ENCODE assay signal across 29 cellular contexts in genomic region chr10:22795546-22795945, GRCh38.
DNase-seq lines count a peak whose midpoint lies in the region; ATAC-seq, FAIRE-seq and TF ChIP-seq lines count a peak whose summit lies in the region.
"Had no signal": no experiment of that assay in that cellular context is flagged by ENCODE, and none has a peak within 500 bp of the region (broad histone marks: within the 10 kb centered on the region; RNA-seq: fewer than 3 reads in every experiment).

No MANE protein-coding gene starts in this region.

- peak; percentile 11 for FAIRE-seq in kidney (lab: Jason Lieb, UNC)
- FAIRE-seq: A204.1, GM12878, GM18507, GM19239 had no signal

- DNase-seq in HCEC 1CT (peak; percentile 61), LNCaP clone FGC (ENCODE audit: low read depth) (peak; percentile 7), fibroblast of villous mesenchyme (ENCODE audit: low read depth) (peak; percentile 40), kidney (no peak), nephron progenitor cell (no peak)
- DNase-seq: 8988T; ACHN; BE2C; C1 segment of cervical spinal cord; CD4-positive, alpha-beta memory T cell; CD4-positive, CD25-positive, alpha-beta regulatory T cell; CD8-positive, alpha-beta memory T cell; COR-L47; DMS 273 treated with DMSO at 0.1 percent for 48 hours; DMS153; DMS53; DMS79; DND-41; EL; GDM1 had no signal

- H3K27me3 Mint-ChIP-seq in nephron progenitor cell (ENCODE audit: low read depth, poor library complexity) = peaks cover 12% of the 10 kb centered on the region

- H3K4me3 Mint-ChIP-seq in nephron progenitor cell = no peak overlapping the region
- H3K4me3 Mint-ChIP-seq: CD14-positive monocyte; CD4-positive, alpha-beta memory T cell; CD4-positive, CD25-positive, alpha-beta regulatory T cell; CD8-positive, alpha-beta memory T cell had no signal

- no peak overlapping the region for H3K9ac ChIP-seq in kidney (ENCODE audit: low read length in 2 of 2)
- H3K9ac ChIP-seq: BLaER1 had no signal

- no peaks in the 10 kb centered on the region for H3K9me3 ChIP-seq in kidney (ENCODE audit: control insufficient read depth in 1 of 2, low read length in 2 of 2)
- H3K9me3 ChIP-seq: BE2C had no signal

- intact Hi-C loops in kidney (cut with DNase I) = no loop called here

- H3K4me3 ChIP-seq in LNCaP clone FGC (ENCODE audit: low read depth, low read length) (no peak overlapping the region), fibroblast of villous mesenchyme (ENCODE audit: low read depth, low read length) (no peak overlapping the region), kidney (ENCODE audit: low read length in 2 of 2) (no peak overlapping the region)
- H3K4me3 ChIP-seq: BLaER1, GM12878 had no signal

- TF ChIP-seq CTCF in LNCaP clone FGC (IDR thresholded peaks at IDR 0.05; ENCODE audit: control insufficient read depth, extremely low read depth, insufficient read depth) (no peak), fibroblast of villous mesenchyme (IDR thresholded peaks at IDR 0.05; ENCODE audit: insufficient read depth, low read depth, low read length) (no peak), kidney (IDR thresholded peaks at IDR 0.05; ENCODE audit: borderline replicate concordance, extremely low read depth, insufficient read depth) (no peak), nephron progenitor cell (IDR thresholded peaks at IDR 0.05) (no peak)

- no peak overlapping the region for H3K27ac Mint-ChIP-seq in nephron progenitor cell
- H3K27ac Mint-ChIP-seq: CD14-positive monocyte; CD4-positive, alpha-beta memory T cell; CD8-positive, alpha-beta memory T cell had no signal

- no peaks in the 10 kb centered on the region for H3K4me1 ChIP-seq in kidney (ENCODE audit: control insufficient read depth in 1 of 2, insufficient read depth in 1 of 2, low read depth in 1 of 2, low read length in 2 of 2)
- H3K4me1 ChIP-seq: BE2C, BLaER1 had no signal

- ATAC-seq in HG03095 (IDR thresholded peaks at IDR 0.05; ENCODE audit: unreplicated experiment) = no peak
- ATAC-seq in GM18907 (IDR thresholded peaks at IDR 0.05; ENCODE audit: unreplicated experiment) = no peak
- no peak for ATAC-seq in esophagus mucosa
- ATAC-seq: GM12878 had no signal

- H3K27ac ChIP-seq in kidney (ENCODE audit: low read depth in 2 of 2, low read length in 2 of 2) = no peak overlapping the region
- H3K27ac ChIP-seq: BLaER1 had no signal

- H3K9me3 Mint-ChIP-seq in nephron progenitor cell = peaks cover 10% of the 10 kb centered on the region
- H3K9me3 Mint-ChIP-seq: CD8-positive, alpha-beta memory T cell had no signal

- H3K36me3 ChIP-seq in kidney (ENCODE audit: control insufficient read depth in 1 of 2, insufficient read depth in 2 of 2, low read length in 2 of 2) = no peaks in the 10 kb centered on the region
- H3K36me3 ChIP-seq: BE2C, BLaER1 had no signal

- H3K36me3 Mint-ChIP-seq in nephron progenitor cell (ENCODE audit: low read depth) = peaks cover 4% of the 10 kb centered on the region
- H3K36me3 Mint-ChIP-seq: CD14-positive monocyte; CD4-positive, alpha-beta memory T cell; CD4-positive, CD25-positive, alpha-beta regulatory T cell had no signal

- H3K4me1 Mint-ChIP-seq in nephron progenitor cell = no peaks in the 10 kb centered on the region
- H3K4me1 Mint-ChIP-seq: CD14-positive monocyte; CD8-positive, alpha-beta memory T cell had no signal

Comparison
In these comparisons a context has a peak if more than half of its experiments do, and no peak if none do; other contexts are left out.
1. DNase-seq: peak in HCEC 1CT (single experiment), LNCaP clone FGC (single experiment) and fibroblast of villous mesenchyme (single experiment); none in kidney (single experiment) and nephron progenitor cell (single experiment).